ENCODE assay signal across 12 cellular contexts in genomic region chr17:3043737-3044365, GRCh38. TPM values are rescaled to one million over a fixed set of nuclear protein-coding genes. Genes with fewer than 3 reads are reported as not detected.
A peak's percentile ranks its signal among the peaks of the same experiment; 100 is the strongest.
DNase-seq lines count a peak whose midpoint lies in the region; ATAC-seq, FAIRE-seq and TF ChIP-seq lines count a peak whose summit lies in the region.
"Had no signal": no experiment of that assay in that cellular context is flagged by ENCODE, and none has a peak within 500 bp of the region (broad histone marks: within the 10 kb centered on the region; RNA-seq: fewer than 3 reads in every experiment).

No MANE protein-coding gene starts in this region.

- no peak overlapping the region for H3K4me2 ChIP-seq in OCI-LY3 (ENCODE audit: low read length)

- CTCF ChIA-PET in CD4-positive, alpha-beta T cell (lab: Charles Lee): no interaction called here

- 61% methylated on average over 11 of the region's 11 CpGs for WGBS in pancreas, 2 donors

- no peaks in the 10 kb centered on the region for H4K20me1 ChIP-seq in OCI-LY3 (ENCODE audit: insufficient read depth, low read length)

- H3K9me3 ChIP-seq in OCI-LY3 (ENCODE audit: insufficient read depth, low read length) (no peaks in the 10 kb centered on the region), pancreas (no peaks in the 10 kb centered on the region)
- H3K9me3 ChIP-seq in CD4-positive, alpha-beta T cell (ENCODE audit: control insufficient read depth, low read length): peaks cover 6% of the 10 kb centered on the region

- H3K4me1 ChIP-seq in OCI-LY3 (ENCODE audit: low read length) (peaks cover 8% of the 10 kb centered on the region), pancreas (no peaks in the 10 kb centered on the region)

- H3K9ac ChIP-seq in OCI-LY3 (ENCODE audit: low read length): no peak overlapping the region

- peaks cover 6% of the 10 kb centered on the region for H3K9me3 Mint-ChIP-seq in CD4-positive, alpha-beta T cell

- no peaks in the 10 kb centered on the region for H3K36me3 Mint-ChIP-seq in CD4-positive, alpha-beta T cell (ENCODE audit: low read depth)

- H3K27ac ChIP-seq in OCI-LY3 (ENCODE audit: low read length): no peak overlapping the region
- no peak overlapping the region for H3K27ac ChIP-seq in pancreas
- H3K27ac ChIP-seq in CD4-positive, alpha-beta T cell (ENCODE audit: low read depth, low read length): no peak overlapping the region

- H3K4me1 Mint-ChIP-seq in CD4-positive, alpha-beta T cell (ENCODE audit: low read depth): peaks cover 15% of the 10 kb centered on the region

- H3K27me3 Mint-ChIP-seq in CD4-positive, alpha-beta T cell: peaks cover 13% of the 10 kb centered on the region

- ATAC-seq in pancreas: no peak
- no peak for ATAC-seq in CD4-positive, alpha-beta T cell (ENCODE audit: poor library complexity)
- ATAC-seq: activated naive CD4-positive, alpha-beta T cell treated with anti-CD3 and anti-CD28 coated beads, Interleukin-2, amount 50 U/mL, for 72 hours had no signal

- no peak for FAIRE-seq in pancreas (lab: Jason Lieb, UNC)

- POLR2A ChIA-PET in CD4-positive, alpha-beta T cell (lab: Charles Lee): no interaction called here

- no peak overlapping the region for H3K4me3 ChIP-seq in GM06990 (replicated peaks; ENCODE audit: low read depth, low read length)
- no peak overlapping the region for H3K4me3 ChIP-seq in OCI-LY3 (ENCODE audit: low read length)
- H3K4me3 ChIP-seq in epithelial cell of proximal tubule (ENCODE audit: low read depth, low read length): no peak overlapping the region
- H3K4me3 ChIP-seq in pancreas: no peak overlapping the region

- no peak overlapping the region for H2AFZ ChIP-seq in OCI-LY3 (ENCODE audit: low read depth, low read length)

- DNase-seq in ACHN: peak; percentile 19
- no peak for DNase-seq in GM06990 (ENCODE audit: extremely low read depth, insufficient read length)
- no peak for DNase-seq in epithelial cell of proximal tubule (ENCODE audit: low read depth)
- no peak for DNase-seq in pancreas
- DNase-seq in CD4-positive, alpha-beta T cell: no peak
- DNase-seq in NK-92 treated with Interleukin-12 subunit alpha and Interleukin-12 subunit beta, amount 100 ng/mL, for 24 hours (lab: John Stamatoyannopoulos, UW): no peak
- DNase-seq in DMS79 (lab: John Stamatoyannopoulos, UW): no peak
- DNase-seq: SHP77 treated with DMSO at 0.1 percent for 48 hours had no signal

- intact Hi-C loops in pancreas (cut with DNase I): loop anchor here in 1 of 3 donors (10.0 kb wide), 1 partner anchor 601 kb away; no protein-coding TSS in a partner anchor
- intact Hi-C loops in CD4-positive, alpha-beta T cell (cut with DNase I, micrococcal nuclease): loop anchor here in 1 of 2 experiments (10.0 kb wide), 1 partner anchor 781 kb away; no protein-coding TSS in a partner anchor

- no peak overlapping the region for H3K27ac Mint-ChIP-seq in CD4-positive, alpha-beta T cell
- H3K27ac Mint-ChIP-seq: activated naive CD4-positive, alpha-beta T cell treated with anti-CD3 and anti-CD28 coated beads, Interleukin-2, amount 50 U/mL, for 72 hours; nephron had no signal

- no peaks in the 10 kb centered on the region for H3K79me2 ChIP-seq in OCI-LY3 (ENCODE audit: low read length)

- H3K36me3 ChIP-seq in GM06990 (ENCODE audit: control insufficient read depth, insufficient read depth, low read length) (no peaks in the 10 kb centered on the region), OCI-LY3 (replicated peaks; ENCODE audit: low read depth, low read length) (no peaks in the 10 kb centered on the region), pancreas (no peaks in the 10 kb centered on the region)

- in situ Hi-C loops in ACHN (cut with HindIII; ENCODE audit: low pct_ligation_motif_present, low pct_unique_long_range_greater_than_20kb, low sequenced_read_pairs): no loop called here

- no peak overlapping the region for H3K4me3 Mint-ChIP-seq in CD4-positive, alpha-beta T cell
- H3K4me3 Mint-ChIP-seq: nephron had no signal

- TF ChIP-seq CTCF in GM06990 (IDR thresholded peaks at IDR 0.05; ENCODE audit: insufficient read depth, low read length, poor library complexity, severe bottlenecking) (peak; percentile 47), OCI-LY3 (IDR thresholded peaks at IDR 0.05; ENCODE audit: low read depth, low read length) (peak; percentile 29), epithelial cell of proximal tubule (conservative IDR thresholded peaks at IDR 0.05; ENCODE audit: low read depth, low read length) (peak; percentile 49), pancreas (IDR thresholded peaks at IDR 0.05) (no peak)
- no peak for TF ChIP-seq CTCF in CD4-positive, alpha-beta T cell (IDR thresholded peaks at IDR 0.05)

- no peaks in the 10 kb centered on the region for H3K27me3 ChIP-seq in GM06990 (replicated peaks; ENCODE audit: control insufficient read depth, insufficient read depth, low read length)
- H3K27me3 ChIP-seq in OCI-LY3 (ENCODE audit: low read depth, low read length): no peaks in the 10 kb centered on the region
- H3K27me3 ChIP-seq in pancreas: no peaks in the 10 kb centered on the region
- H3K27me3 ChIP-seq in CD4-positive, alpha-beta T cell (ENCODE audit: control insufficient read depth, insufficient read depth, low read length): no peaks in the 10 kb centered on the region

RNA-seq across cellular contexts. Expression of gene OR1D5, which starts 19.6 kb away (rescaled TPM):
- not detected in 2 replicates for total RNA-seq in epithelial cell of proximal tubule
- total RNA-seq in pancreas: not detected
- polyA plus RNA-seq in pancreas: not detected
- total RNA-seq in CD4-positive, alpha-beta T cell: not detected
- total RNA-seq: activated naive CD4-positive, alpha-beta T cell treated with anti-CD3 and anti-CD28 coated beads, Interleukin-2, amount 50 U/mL, for 72 hours; fibroblast of lung had no signal
- polyA plus RNA-seq: fibroblast of lung had no signal

Comparison
In these comparisons a context has a peak if more than half of its experiments do, and no peak if none do; other contexts are left out.
1. CTCF ChIP-seq: peak in GM06990 (single experiment), OCI-LY3 (single experiment) and epithelial cell of proximal tubule (single experiment); none in pancreas (0 of 4) and CD4-positive, alpha-beta T cell (single experiment).